ENCODE assay signal across 17 cellular contexts in the genomic region with DNA sequence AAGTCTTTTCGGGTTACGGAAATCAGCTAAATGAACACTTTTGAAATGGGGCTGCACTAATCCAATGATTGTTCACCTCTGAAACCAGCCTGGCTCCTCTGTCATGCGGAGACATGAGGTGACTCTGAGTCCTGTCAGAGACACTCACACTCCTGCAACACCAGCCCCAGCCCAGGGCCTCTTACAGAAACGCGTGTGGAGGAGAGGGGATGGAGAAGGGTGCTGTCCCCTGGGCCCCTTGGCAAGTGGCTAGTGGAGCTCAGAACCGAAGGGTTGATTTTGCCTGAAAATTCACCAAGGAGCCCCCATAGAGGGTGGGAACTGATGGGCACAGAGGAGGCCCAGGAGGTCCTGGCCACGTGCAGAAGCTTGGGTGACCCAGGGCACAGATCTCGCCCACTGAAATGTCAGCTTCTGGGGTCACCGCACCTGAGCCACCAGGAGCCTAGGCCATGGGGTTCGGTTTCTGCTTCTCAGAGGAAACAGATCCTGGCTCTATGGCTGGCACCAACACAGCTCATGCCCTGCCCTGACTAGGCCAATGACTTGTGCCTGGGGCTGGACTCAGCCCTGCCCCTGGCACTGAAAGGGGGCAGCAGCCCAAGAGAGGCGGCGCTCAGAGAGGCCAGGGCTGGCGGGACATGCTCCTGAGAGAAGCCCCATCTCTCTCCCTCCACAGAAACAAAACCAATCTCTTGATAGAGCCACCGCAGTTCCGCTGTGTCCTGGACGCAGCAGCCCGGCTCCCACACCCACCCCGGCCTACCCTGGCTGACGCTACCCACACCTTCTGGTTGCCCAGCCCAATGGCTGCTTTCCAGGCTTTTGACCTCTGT.
A peak's percentile ranks its signal among the peaks of the same experiment; 100 is the strongest.
DNase-seq lines count a peak whose midpoint lies in the region; ATAC-seq and TF ChIP-seq lines count a peak whose summit lies in the region.
"Had no signal": no experiment of that assay in that cellular context is flagged by ENCODE, and none has a peak within 500 bp of the region (broad histone marks: within the 10 kb centered on the region; RNA-seq: fewer than 3 reads in every experiment).

No MANE protein-coding gene starts in this region.

- no peaks in the 10 kb centered on the region for H3F3A ChIP-seq in SK-N-SH (replicated peaks; ENCODE audit: insufficient read depth)

- no peak overlapping the region for H3K27ac ChIP-seq in SK-N-SH (ENCODE audit: low read depth in 2 of 2, low read length in 1 of 2)
- no peak overlapping the region for H3K27ac ChIP-seq in vagina
- H3K27ac ChIP-seq: 22Rv1; BLaER1 treated with 17β-estradiol and CSF1 and Interleukin-3, amounts not matched to agents 10 nM and 100 nM had no signal

- no peak for ATAC-seq in SK-N-SH treated with all-trans-retinoic acid at 6 μM for 48 hours

- H3K4me3 Mint-ChIP-seq in osteocyte (ENCODE audit: unreplicated experiment) = no peak overlapping the region
- H3K4me3 Mint-ChIP-seq: CD4-positive, CD25-positive, alpha-beta regulatory T cell; HFFc6 had no signal

- H3K9me2 ChIP-seq in SK-N-SH = no peaks in the 10 kb centered on the region

- no peak overlapping the region for H3K4me2 ChIP-seq in SK-N-SH

- H3K9me3 ChIP-seq in SK-N-SH (no peaks in the 10 kb centered on the region), vagina (no peaks in the 10 kb centered on the region)
- H3K9me3 ChIP-seq: HAP-1 had no signal

- no peaks in the 10 kb centered on the region for H3K27me3 Mint-ChIP-seq in osteocyte (ENCODE audit: unreplicated experiment)

- intact Hi-C loops in vagina (cut with DNase I) = no loop called here

- H3K4me1 Mint-ChIP-seq in osteocyte (ENCODE audit: unreplicated experiment) = no peaks in the 10 kb centered on the region

- TF ChIP-seq POLR2A in vagina (IDR thresholded peaks at IDR 0.05) = no peak

- H4K20me1 ChIP-seq in SK-N-SH (ENCODE audit: insufficient read depth) = no peaks in the 10 kb centered on the region
- H4K20me1 ChIP-seq: BLaER1 treated with 17β-estradiol and CSF1 and Interleukin-3, amounts not matched to agents 10 nM and 100 nM had no signal

- peaks cover 11% of the 10 kb centered on the region for H3K9me3 Mint-ChIP-seq in osteocyte (ENCODE audit: unreplicated experiment)

- no peak overlapping the region for H3K9ac ChIP-seq in SK-N-SH
- H3K9ac ChIP-seq: BLaER1 treated with 17β-estradiol and CSF1 and Interleukin-3, amounts not matched to agents 10 nM and 100 nM had no signal

- H3K4me3 ChIP-seq in SK-N-SH (ENCODE audit: low read depth in 2 of 2, low read length in 1 of 2) (no peak overlapping the region), vagina (no peak overlapping the region)
- H3K4me3 ChIP-seq: BLaER1 treated with 17β-estradiol and CSF1 and Interleukin-3, amounts not matched to agents 10 nM and 100 nM; HAP-1 had no signal

- H3K79me2 ChIP-seq in SK-N-SH (ENCODE audit: insufficient read depth) = no peaks in the 10 kb centered on the region

- H2AFZ ChIP-seq in SK-N-SH (ENCODE audit: low read depth) = no peak overlapping the region

- H3K4me1 ChIP-seq in SK-N-SH (ENCODE audit: control insufficient read depth in 1 of 2, insufficient read depth in 2 of 2, low read depth in 1 of 2, low read length in 1 of 2) (no peaks in the 10 kb centered on the region), vagina (no peaks in the 10 kb centered on the region)
- H3K4me1 ChIP-seq: HAP-1 had no signal

- no peak for TF ChIP-seq RAD21 in SK-N-SH (IDR thresholded peaks at IDR 0.05; ENCODE audit: low read length)

- 62% methylated on average over 14 of the region's 19 CpGs for WGBS in SK-N-SH (ENCODE audit: low lambda C conversion rate)

- TF ChIP-seq CTCF in SK-N-SH (IDR thresholded peaks at IDR 0.05) = no peak
- no peak for TF ChIP-seq CTCF in osteocyte (IDR thresholded peaks at IDR 0.05)
- TF ChIP-seq CTCF in vagina (IDR thresholded peaks at IDR 0.05) = no peak

- no peaks in the 10 kb centered on the region for H3K36me3 ChIP-seq in SK-N-SH (replicated peaks in 1 of 2; ENCODE audit: control insufficient read depth in 1 of 2, insufficient read depth in 2 of 2, low read length in 1 of 2)
- no peaks in the 10 kb centered on the region for H3K36me3 ChIP-seq in vagina
- H3K36me3 ChIP-seq: BLaER1 treated with 17β-estradiol and CSF1 and Interleukin-3, amounts not matched to agents 10 nM and 100 nM; HAP-1 had no signal

- no peak for TF ChIP-seq EP300 in SK-N-SH (IDR thresholded peaks at IDR 0.05; ENCODE audit: borderline replicate concordance in 1 of 2, low read depth in 1 of 2, low read length in 1 of 2)

- H3K27me3 ChIP-seq in SK-N-SH (ENCODE audit: insufficient read depth) (no peaks in the 10 kb centered on the region), vagina (no peaks in the 10 kb centered on the region)

- POLR2A ChIA-PET in SK-N-SH (lab: Yijun Ruan, JAX) = no interaction called here

- DNase-seq in SK-N-SH (peak; percentile 1), ecto neural progenitor cell (ENCODE audit: low spot score) (peak; percentile 27), osteocyte (ENCODE audit: extremely low spot score, unreplicated experiment) (peak; percentile 80), vagina (ENCODE audit: extremely low spot score in 2 of 2) (peak; percentile 40 to 72), SW480 (ENCODE audit: low spot score) (no peak), HCEC 1CT (no peak), middle frontal gyrus (ENCODE audit: extremely low spot score, low spot score) (no peak)
- DNase-seq: Calu3; CD4-positive, CD25-positive, alpha-beta regulatory T cell; DMS 273 treated with DMSO at 0.1 percent for 48 hours; DMS79; GOT3; HFFc6 had no signal

- H3K36me3 Mint-ChIP-seq in osteocyte (ENCODE audit: unreplicated experiment) = no peaks in the 10 kb centered on the region
- H3K36me3 Mint-ChIP-seq: CD4-positive, CD25-positive, alpha-beta regulatory T cell had no signal

- no peak overlapping the region for H3K27ac Mint-ChIP-seq in osteocyte (ENCODE audit: unreplicated experiment)
- H3K27ac Mint-ChIP-seq: HFFc6 had no signal

- CTCF ChIA-PET in SK-N-SH (lab: Yijun Ruan, JAX) = no interaction called here

TF ChIP-seq in SK-N-SH, 30 proteins besides CTCF, POLR2A, EP300 and RAD21 (continues in another document):
- TF ChIP-seq SIN3A (IDR thresholded peaks at IDR 0.05; ENCODE audit: borderline replicate concordance, low read depth, low read length) (no peak), EZH2phosphoT487 (IDR thresholded peaks at IDR 0.05; ENCODE audit: borderline replicate concordance, low read depth) (no peak), TEAD4 (IDR thresholded peaks at IDR 0.05; ENCODE audit: borderline replicate concordance, insufficient read depth) (no peak), FOXJ3 (CRISPR knock-in tag; IDR thresholded peaks at IDR 0.05) (no peak), GATA2 (CRISPR knock-in tag; IDR thresholded peaks at IDR 0.05) (no peak), SMC3 (IDR thresholded peaks at IDR 0.05; ENCODE audit: low read depth, low read length) (no peak), FOSL2 (IDR thresholded peaks at IDR 0.05; ENCODE audit: borderline replicate concordance, low read depth) (no peak)
- TF ChIP-seq, protein P1, sequence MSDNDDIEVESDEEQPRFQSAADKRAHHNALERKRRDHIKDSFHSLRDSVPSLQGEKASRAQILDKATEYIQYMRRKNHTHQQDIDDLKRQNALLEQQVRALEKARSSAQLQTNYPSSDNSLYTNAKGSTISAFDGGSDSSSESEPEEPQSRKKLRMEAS (IDR thresholded peaks at IDR 0.05; ENCODE audit: low read depth) = no peak
- TF ChIP-seq, protein P2, sequence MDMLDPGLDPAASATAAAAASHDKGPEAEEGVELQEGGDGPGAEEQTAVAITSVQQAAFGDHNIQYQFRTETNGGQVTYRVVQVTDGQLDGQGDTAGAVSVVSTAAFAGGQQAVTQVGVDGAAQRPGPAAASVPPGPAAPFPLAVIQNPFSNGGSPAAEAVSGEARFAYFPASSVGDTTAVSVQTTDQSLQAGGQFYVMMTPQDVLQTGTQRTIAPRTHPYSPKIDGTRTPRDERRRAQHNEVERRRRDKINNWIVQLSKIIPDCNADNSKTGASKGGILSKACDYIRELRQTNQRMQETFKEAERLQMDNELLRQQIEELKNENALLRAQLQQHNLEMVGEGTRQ (IDR thresholded peaks at IDR 0.05; ENCODE audit: borderline replicate concordance, low read depth, low read length) = no peak

TF ChIP-seq in SK-N-SH treated with all-trans-retinoic acid at 6 μM for 48 hours, 23 proteins besides CTCF, POLR2A, EP300 and RAD21:
- TF ChIP-seq BACH2 (CRISPR knock-in tag; IDR thresholded peaks at IDR 0.05; ENCODE audit: borderline replicate concordance) (no peak), GLIS3 (CRISPR knock-in tag; IDR thresholded peaks at IDR 0.05) (no peak), ZNF565 (CRISPR knock-in tag; conservative IDR thresholded peaks at IDR 0.05; ENCODE audit: low read depth) (no peak)
- TF ChIP-seq, protein P3, sequence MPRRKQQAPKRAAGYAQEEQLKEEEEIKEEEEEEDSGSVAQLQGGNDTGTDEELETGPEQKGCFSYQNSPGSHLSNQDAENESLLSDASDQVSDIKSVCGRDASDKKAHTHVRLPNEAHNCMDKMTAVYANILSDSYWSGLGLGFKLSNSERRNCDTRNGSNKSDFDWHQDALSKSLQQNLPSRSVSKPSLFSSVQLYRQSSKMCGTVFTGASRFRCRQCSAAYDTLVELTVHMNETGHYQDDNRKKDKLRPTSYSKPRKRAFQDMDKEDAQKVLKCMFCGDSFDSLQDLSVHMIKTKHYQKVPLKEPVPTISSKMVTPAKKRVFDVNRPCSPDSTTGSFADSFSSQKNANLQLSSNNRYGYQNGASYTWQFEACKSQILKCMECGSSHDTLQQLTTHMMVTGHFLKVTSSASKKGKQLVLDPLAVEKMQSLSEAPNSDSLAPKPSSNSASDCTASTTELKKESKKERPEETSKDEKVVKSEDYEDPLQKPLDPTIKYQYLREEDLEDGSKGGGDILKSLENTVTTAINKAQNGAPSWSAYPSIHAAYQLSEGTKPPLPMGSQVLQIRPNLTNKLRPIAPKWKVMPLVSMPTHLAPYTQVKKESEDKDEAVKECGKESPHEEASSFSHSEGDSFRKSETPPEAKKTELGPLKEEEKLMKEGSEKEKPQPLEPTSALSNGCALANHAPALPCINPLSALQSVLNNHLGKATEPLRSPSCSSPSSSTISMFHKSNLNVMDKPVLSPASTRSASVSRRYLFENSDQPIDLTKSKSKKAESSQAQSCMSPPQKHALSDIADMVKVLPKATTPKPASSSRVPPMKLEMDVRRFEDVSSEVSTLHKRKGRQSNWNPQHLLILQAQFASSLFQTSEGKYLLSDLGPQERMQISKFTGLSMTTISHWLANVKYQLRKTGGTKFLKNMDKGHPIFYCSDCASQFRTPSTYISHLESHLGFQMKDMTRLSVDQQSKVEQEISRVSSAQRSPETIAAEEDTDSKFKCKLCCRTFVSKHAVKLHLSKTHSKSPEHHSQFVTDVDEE (CRISPR knock-in tag; IDR thresholded peaks at IDR 0.05) = no peak
TF ChIP-seq in SK-N-SH treated with all-trans-retinoic acid at 6 μM for 48 hours: peak in this region for 0.

Comparison
In these comparisons a context has a peak if more than half of its experiments do, and no peak if none do; other contexts are left out.
1. DNase-seq: peak in SK-N-SH (single experiment), ecto neural progenitor cell (single experiment), osteocyte (single experiment) and vagina (2 of 2); none in SW480 (single experiment), HCEC 1CT (single experiment) and middle frontal gyrus (single experiment).